In the genomic region with DNA sequence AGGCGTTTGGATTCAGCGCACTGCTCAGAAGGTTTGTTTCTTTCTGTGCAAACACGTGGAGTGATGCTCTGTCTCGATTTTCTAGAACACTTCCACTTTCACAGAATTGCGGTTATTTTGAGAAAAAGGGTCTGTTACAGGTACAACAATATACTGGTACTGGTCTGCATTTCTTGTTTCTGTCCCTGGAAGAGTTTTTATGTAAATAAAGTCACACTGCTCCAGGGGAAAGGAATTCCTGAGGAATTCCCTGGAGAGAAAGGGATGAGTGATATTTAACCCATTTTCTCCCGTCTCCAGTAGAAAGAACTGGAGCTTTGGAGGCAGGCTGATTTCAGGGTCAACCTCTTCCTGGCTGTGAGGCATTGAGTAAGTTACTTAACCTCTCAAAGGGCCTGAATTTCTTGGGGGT, we compare ENCODE assay signal across 1 cellular context.
TF ChIP-seq lines count a peak whose summit lies in the region.

No MANE protein-coding gene starts in this region.

TF ChIP-seq in WTC11, 78 proteins besides CTCF, POLR2A, EP300 and RAD21:
- no peak for TF ChIP-seq SOX15 (CRISPR knock-in tag; IDR thresholded peaks at IDR 0.05)
- TF ChIP-seq, protein P1, sequence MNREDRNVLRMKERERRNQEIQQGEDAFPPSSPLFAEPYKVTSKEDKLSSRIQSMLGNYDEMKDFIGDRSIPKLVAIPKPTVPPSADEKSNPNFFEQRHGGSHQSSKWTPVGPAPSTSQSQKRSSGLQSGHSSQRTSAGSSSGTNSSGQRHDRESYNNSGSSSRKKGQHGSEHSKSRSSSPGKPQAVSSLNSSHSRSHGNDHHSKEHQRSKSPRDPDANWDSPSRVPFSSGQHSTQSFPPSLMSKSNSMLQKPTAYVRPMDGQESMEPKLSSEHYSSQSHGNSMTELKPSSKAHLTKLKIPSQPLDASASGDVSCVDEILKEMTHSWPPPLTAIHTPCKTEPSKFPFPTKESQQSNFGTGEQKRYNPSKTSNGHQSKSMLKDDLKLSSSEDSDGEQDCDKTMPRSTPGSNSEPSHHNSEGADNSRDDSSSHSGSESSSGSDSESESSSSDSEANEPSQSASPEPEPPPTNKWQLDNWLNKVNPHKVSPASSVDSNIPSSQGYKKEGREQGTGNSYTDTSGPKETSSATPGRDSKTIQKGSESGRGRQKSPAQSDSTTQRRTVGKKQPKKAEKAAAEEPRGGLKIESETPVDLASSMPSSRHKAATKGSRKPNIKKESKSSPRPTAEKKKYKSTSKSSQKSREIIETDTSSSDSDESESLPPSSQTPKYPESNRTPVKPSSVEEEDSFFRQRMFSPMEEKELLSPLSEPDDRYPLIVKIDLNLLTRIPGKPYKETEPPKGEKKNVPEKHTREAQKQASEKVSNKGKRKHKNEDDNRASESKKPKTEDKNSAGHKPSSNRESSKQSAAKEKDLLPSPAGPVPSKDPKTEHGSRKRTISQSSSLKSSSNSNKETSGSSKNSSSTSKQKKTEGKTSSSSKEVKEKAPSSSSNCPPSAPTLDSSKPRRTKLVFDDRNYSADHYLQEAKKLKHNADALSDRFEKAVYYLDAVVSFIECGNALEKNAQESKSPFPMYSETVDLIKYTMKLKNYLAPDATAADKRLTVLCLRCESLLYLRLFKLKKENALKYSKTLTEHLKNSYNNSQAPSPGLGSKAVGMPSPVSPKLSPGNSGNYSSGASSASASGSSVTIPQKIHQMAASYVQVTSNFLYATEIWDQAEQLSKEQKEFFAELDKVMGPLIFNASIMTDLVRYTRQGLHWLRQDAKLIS (CRISPR knock-in tag; IDR thresholded peaks at IDR 0.05; ENCODE audit: borderline replicate concordance), result no peak
- TF ChIP-seq FOXJ3 (CRISPR knock-in tag; IDR thresholded peaks at IDR 0.05; ENCODE audit: borderline replicate concordance), result no peak
- TF ChIP-seq ZNF138 (CRISPR knock-in tag; conservative IDR thresholded peaks at IDR 0.05), result no peak
- TF ChIP-seq, protein P2, sequence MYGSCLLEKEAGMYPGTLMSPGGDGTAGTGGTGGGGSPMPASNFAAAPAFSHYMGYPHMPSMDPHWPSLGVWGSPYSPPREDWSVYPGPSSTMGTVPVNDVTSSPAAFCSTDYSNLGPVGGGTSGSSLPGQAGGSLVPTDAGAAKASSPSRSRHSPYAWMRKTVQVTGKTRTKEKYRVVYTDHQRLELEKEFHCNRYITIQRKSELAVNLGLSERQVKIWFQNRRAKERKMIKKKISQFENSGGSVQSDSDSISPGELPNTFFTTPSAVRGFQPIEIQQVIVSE (CRISPR knock-in tag; IDR thresholded peaks at IDR 0.05; ENCODE audit: borderline replicate concordance), result no peak
- no peak for TF ChIP-seq PRRX2 (CRISPR knock-in tag; IDR thresholded peaks at IDR 0.05)
- TF ChIP-seq ZNF416 (CRISPR knock-in tag; IDR thresholded peaks at IDR 0.05), result no peak
- TF ChIP-seq, protein P3, sequence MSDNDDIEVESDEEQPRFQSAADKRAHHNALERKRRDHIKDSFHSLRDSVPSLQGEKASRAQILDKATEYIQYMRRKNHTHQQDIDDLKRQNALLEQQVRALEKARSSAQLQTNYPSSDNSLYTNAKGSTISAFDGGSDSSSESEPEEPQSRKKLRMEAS (CRISPR knock-in tag; IDR thresholded peaks at IDR 0.05), result no peak
- TF ChIP-seq NFATC4 (CRISPR knock-in tag; IDR thresholded peaks at IDR 0.05), result no peak
- TF ChIP-seq, protein P4, sequence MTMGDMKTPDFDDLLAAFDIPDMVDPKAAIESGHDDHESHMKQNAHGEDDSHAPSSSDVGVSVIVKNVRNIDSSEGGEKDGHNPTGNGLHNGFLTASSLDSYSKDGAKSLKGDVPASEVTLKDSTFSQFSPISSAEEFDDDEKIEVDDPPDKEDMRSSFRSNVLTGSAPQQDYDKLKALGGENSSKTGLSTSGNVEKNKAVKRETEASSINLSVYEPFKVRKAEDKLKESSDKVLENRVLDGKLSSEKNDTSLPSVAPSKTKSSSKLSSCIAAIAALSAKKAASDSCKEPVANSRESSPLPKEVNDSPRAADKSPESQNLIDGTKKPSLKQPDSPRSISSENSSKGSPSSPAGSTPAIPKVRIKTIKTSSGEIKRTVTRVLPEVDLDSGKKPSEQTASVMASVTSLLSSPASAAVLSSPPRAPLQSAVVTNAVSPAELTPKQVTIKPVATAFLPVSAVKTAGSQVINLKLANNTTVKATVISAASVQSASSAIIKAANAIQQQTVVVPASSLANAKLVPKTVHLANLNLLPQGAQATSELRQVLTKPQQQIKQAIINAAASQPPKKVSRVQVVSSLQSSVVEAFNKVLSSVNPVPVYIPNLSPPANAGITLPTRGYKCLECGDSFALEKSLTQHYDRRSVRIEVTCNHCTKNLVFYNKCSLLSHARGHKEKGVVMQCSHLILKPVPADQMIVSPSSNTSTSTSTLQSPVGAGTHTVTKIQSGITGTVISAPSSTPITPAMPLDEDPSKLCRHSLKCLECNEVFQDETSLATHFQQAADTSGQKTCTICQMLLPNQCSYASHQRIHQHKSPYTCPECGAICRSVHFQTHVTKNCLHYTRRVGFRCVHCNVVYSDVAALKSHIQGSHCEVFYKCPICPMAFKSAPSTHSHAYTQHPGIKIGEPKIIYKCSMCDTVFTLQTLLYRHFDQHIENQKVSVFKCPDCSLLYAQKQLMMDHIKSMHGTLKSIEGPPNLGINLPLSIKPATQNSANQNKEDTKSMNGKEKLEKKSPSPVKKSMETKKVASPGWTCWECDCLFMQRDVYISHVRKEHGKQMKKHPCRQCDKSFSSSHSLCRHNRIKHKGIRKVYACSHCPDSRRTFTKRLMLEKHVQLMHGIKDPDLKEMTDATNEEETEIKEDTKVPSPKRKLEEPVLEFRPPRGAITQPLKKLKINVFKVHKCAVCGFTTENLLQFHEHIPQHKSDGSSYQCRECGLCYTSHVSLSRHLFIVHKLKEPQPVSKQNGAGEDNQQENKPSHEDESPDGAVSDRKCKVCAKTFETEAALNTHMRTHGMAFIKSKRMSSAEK (CRISPR knock-in tag; IDR thresholded peaks at IDR 0.05; ENCODE audit: borderline replicate concordance), result no peak
- no peak for TF ChIP-seq ZBTB21 (CRISPR knock-in tag; IDR thresholded peaks at IDR 0.05; ENCODE audit: borderline replicate concordance)
- TF ChIP-seq GRHL2 (CRISPR knock-in tag; IDR thresholded peaks at IDR 0.05; ENCODE audit: insufficient replicate concordance, severe bottlenecking), result no peak
